In genomic region chr6:34709386-34709785, GRCh38 we compare ENCODE assay signal across 10 cellular contexts. TPM values are rescaled to one million over a fixed set of nuclear protein-coding genes. Genes with fewer than 3 reads are reported as not detected.
A peak's percentile ranks its signal among the peaks of the same experiment; 100 is the strongest.
DNase-seq lines count a peak whose midpoint lies in the region; ATAC-seq and TF ChIP-seq lines count a peak whose summit lies in the region.
"Had no signal": no experiment of that assay in that cellular context is flagged by ENCODE, and none has a peak within 500 bp of the region (broad histone marks: within the 10 kb centered on the region; RNA-seq: fewer than 3 reads in every experiment).

No MANE protein-coding gene starts in this region.

- no peak overlapping the region for H3K4me3 Mint-ChIP-seq in endothelial cell (ENCODE audit: unreplicated experiment)

- no peak overlapping the region for H3K27ac Mint-ChIP-seq in endothelial cell (ENCODE audit: unreplicated experiment)

- no peaks in the 10 kb centered on the region for H3K27me3 Mint-ChIP-seq in endothelial cell (ENCODE audit: unreplicated experiment)

- H3K9ac ChIP-seq in Karpas-422 (ENCODE audit: low read length) (no peak overlapping the region), smooth muscle cell (ENCODE audit: low read depth) (no peak overlapping the region)

- H3K4me1 Mint-ChIP-seq in endothelial cell (ENCODE audit: unreplicated experiment), result peaks cover 9% of the 10 kb centered on the region

- H3K27ac ChIP-seq in Karpas-422 (ENCODE audit: low read length) (no peak overlapping the region), body of pancreas (peak overlapping the region in 3 of 4 donors; percentile 32 to 83 (median 77)), hepatocyte (peak overlapping the region; percentile 37), smooth muscle cell (ENCODE audit: low read depth) (no peak overlapping the region)

- DNase-seq in Karpas-422 (no peak), body of pancreas (peak; percentile 90 to 95 (median 94)), hepatocyte (ENCODE audit: low spot score) (peak; percentile 44), smooth muscle cell (lab: John Stamatoyannopoulos, UW; ENCODE audit: unreplicated experiment) (no peak), endothelial cell (ENCODE audit: low spot score) (no peak), NCI-H526 treated with DMSO at 0.1 percent for 48 hours (lab: John Stamatoyannopoulos, UW) (no peak), CD1c-positive myeloid dendritic cell (ENCODE audit: extremely low spot score) (no peak)
- DNase-seq: activated naive CD4-positive, alpha-beta T cell; mesendoderm had no signal

- H2AFZ ChIP-seq in Karpas-422 (ENCODE audit: low read length) (0 out of 2 replicates have a peak overlapping the region, but pooled peaks have one; percentile 50), hepatocyte (peak overlapping the region; percentile 18), smooth muscle cell (ENCODE audit: low read depth) (peak overlapping the region; percentile 64)

- peak; percentile 98 for ATAC-seq in body of pancreas
- ATAC-seq in HG03460 (IDR thresholded peaks at IDR 0.05; ENCODE audit: unreplicated experiment), result no peak

- no peaks in the 10 kb centered on the region for H3F3A ChIP-seq in smooth muscle cell (ENCODE audit: low read depth)

- 7 to 11% methylated on average over 5 of the region's 5 CpGs for WGBS in body of pancreas, 2 donors
- 53% methylated on average over 5 of the region's 5 CpGs for WGBS in hepatocyte (ENCODE audit: low lambda C conversion rate, missing lambda C conversion rate)
- 56% methylated on average over 5 of the region's 5 CpGs for WGBS in smooth muscle cell (ENCODE audit: low lambda C conversion rate)

- no peaks in the 10 kb centered on the region for H3K9me3 ChIP-seq in Karpas-422 (ENCODE audit: low read length)
- H3K9me3 ChIP-seq in body of pancreas, result no peaks in the 10 kb centered on the region
- H3K9me3 ChIP-seq in hepatocyte (ENCODE audit: low read depth), result no peaks in the 10 kb centered on the region
- H3K9me3 ChIP-seq in smooth muscle cell (replicated peaks; ENCODE audit: low read depth), result no peaks in the 10 kb centered on the region

- intact Hi-C loops in body of pancreas (cut with DNase I), result no loop called here

- H3K9me2 ChIP-seq in Karpas-422 (replicated peaks; ENCODE audit: insufficient read depth, low read length), result no peaks in the 10 kb centered on the region
- no peaks in the 10 kb centered on the region for H3K9me2 ChIP-seq in hepatocyte (replicated peaks; ENCODE audit: insufficient read depth)

- no peaks in the 10 kb centered on the region for H3K27me3 ChIP-seq in Karpas-422 (ENCODE audit: low read length)
- no peaks in the 10 kb centered on the region for H3K27me3 ChIP-seq in body of pancreas
- H3K27me3 ChIP-seq in hepatocyte, result no peaks in the 10 kb centered on the region
- H3K27me3 ChIP-seq in smooth muscle cell (ENCODE audit: low read depth), result no peaks in the 10 kb centered on the region

- no peaks in the 10 kb centered on the region for H3K36me3 Mint-ChIP-seq in endothelial cell (ENCODE audit: low read depth, unreplicated experiment)

- H3K36me3 ChIP-seq in Karpas-422 (ENCODE audit: insufficient read depth, low read length) (no peaks in the 10 kb centered on the region), body of pancreas (replicated peaks in 1 of 2; ENCODE audit: insufficient read depth in 1 of 2, low read depth in 2 of 2) (no peaks in the 10 kb centered on the region), hepatocyte (replicated peaks; ENCODE audit: insufficient read depth, low read depth) (no peaks in the 10 kb centered on the region), smooth muscle cell (ENCODE audit: low read depth) (no peaks in the 10 kb centered on the region)

- no peaks in the 10 kb centered on the region for H3K9me3 Mint-ChIP-seq in endothelial cell (ENCODE audit: unreplicated experiment)

- H3K4me2 ChIP-seq in Karpas-422 (ENCODE audit: low read depth, low read length, poor library complexity, severe bottlenecking), result no peak overlapping the region
- H3K4me2 ChIP-seq in hepatocyte, result no peak overlapping the region
- no peak overlapping the region for H3K4me2 ChIP-seq in smooth muscle cell

- H4K20me1 ChIP-seq in Karpas-422 (ENCODE audit: insufficient read depth, low read depth, low read length), result no peaks in the 10 kb centered on the region
- H4K20me1 ChIP-seq in hepatocyte (ENCODE audit: insufficient read depth, poor library complexity, severe bottlenecking), result no peaks in the 10 kb centered on the region
- H4K20me1 ChIP-seq in smooth muscle cell (ENCODE audit: low read depth), result no peaks in the 10 kb centered on the region

- H3K79me2 ChIP-seq in Karpas-422 (ENCODE audit: low read length) (no peaks in the 10 kb centered on the region), hepatocyte (no peaks in the 10 kb centered on the region), smooth muscle cell (ENCODE audit: low read depth) (no peaks in the 10 kb centered on the region)

- H3K4me1 ChIP-seq in Karpas-422 (ENCODE audit: low read length) (no peaks in the 10 kb centered on the region), body of pancreas (peaks cover 34% of the 10 kb centered on the region), hepatocyte (ENCODE audit: insufficient read depth) (peaks cover 4% of the 10 kb centered on the region), smooth muscle cell (ENCODE audit: low read depth) (no peaks in the 10 kb centered on the region)

- TF ChIP-seq CTCF in body of pancreas (IDR thresholded peaks at IDR 0.05) (no peak), hepatocyte (IDR thresholded peaks at IDR 0.05; ENCODE audit: poor library complexity) (no peak), smooth muscle cell (IDR thresholded peaks at IDR 0.05; ENCODE audit: borderline replicate concordance, insufficient read depth, poor library complexity, severe bottlenecking) (no peak), endothelial cell (IDR thresholded peaks at IDR 0.05; ENCODE audit: unreplicated experiment) (no peak)

- no peak overlapping the region for H3K4me3 ChIP-seq in Karpas-422 (ENCODE audit: low read length)
- H3K4me3 ChIP-seq in body of pancreas, result no peak overlapping the region
- no peak overlapping the region for H3K4me3 ChIP-seq in hepatocyte
- H3K4me3 ChIP-seq in smooth muscle cell, result no peak overlapping the region

- no peak for TF ChIP-seq POLR2A in body of pancreas (IDR thresholded peaks at IDR 0.05)

RNA-seq across cellular contexts. Expression of gene ILRUN, which starts 12.8 kb away (rescaled TPM):
- total RNA-seq in Karpas-422 (2014; rRNA removed; shearing (Covaris generic); ENCODE audit: low replicate concordance), result 28.8 and 33.9 TPM in 2 replicates
- total RNA-seq in body of pancreas, result 10 to 100 TPM; 24.6 to 32.6 TPM
- total RNA-seq in hepatocyte, result 55.0 and 61.3 TPM in 2 replicates
- polyA plus RNA-seq in hepatocyte, result 12.7 and 17.8 TPM in 2 replicates
- 23.9 and 24.5 TPM in 2 replicates for total RNA-seq in smooth muscle cell
- polyA plus RNA-seq in smooth muscle cell, result 7.5 and 9.0 TPM in 2 replicates
- 58.9 TPM for total RNA-seq in endothelial cell (ENCODE audit: unreplicated experiment)

RNA-seq across cellular contexts. Expression of gene SNRPC, which starts 47.9 kb away (rescaled TPM):
- total RNA-seq in Karpas-422 (2014; rRNA removed; shearing (Covaris generic); ENCODE audit: low replicate concordance), result 117 and 119 TPM in 2 replicates
- total RNA-seq in body of pancreas, result 10 to 100 TPM; 15.2 to 36.3 TPM
- total RNA-seq in hepatocyte, result 86.9 and 95.2 TPM in 2 replicates
- polyA plus RNA-seq in hepatocyte, result 224 and 256 TPM in 2 replicates
- 96.0 and 133 TPM in 2 replicates for total RNA-seq in smooth muscle cell
- 340 and 357 TPM in 2 replicates for polyA plus RNA-seq in smooth muscle cell
- 100 TPM for total RNA-seq in endothelial cell (ENCODE audit: unreplicated experiment)

Comparison
In these comparisons a context has a peak if more than half of its experiments do, and no peak if none do; other contexts are left out.
1. DNase-seq: peak in body of pancreas (4 of 4) and hepatocyte (single experiment); none in Karpas-422 (single experiment), smooth muscle cell (single experiment), endothelial cell (single experiment), NCI-H526 treated with DMSO at 0.1 percent for 48 hours (single experiment) and CD1c-positive myeloid dendritic cell (single experiment).
2. H3K27ac ChIP-seq: peak in body of pancreas (3 of 4) and hepatocyte (single experiment); none in Karpas-422 (single experiment) and smooth muscle cell (single experiment).
3. Peak in every context shown above with its lines, with median percentiles within 50 percentile points of each other: H2AFZ ChIP-seq.